In genomic region chr21:25555492-25555891, GRCh38 we compare ENCODE assay signal across 28 cellular contexts. TPM values are rescaled to one million over a fixed set of nuclear protein-coding genes. Genes with fewer than 3 reads are reported as not detected.
DNase-seq lines count a peak whose midpoint lies in the region; ATAC-seq, FAIRE-seq and TF ChIP-seq lines count a peak whose summit lies in the region.
"Had no signal": no experiment of that assay in that cellular context is flagged by ENCODE, and none has a peak within 500 bp of the region (broad histone marks: within the 10 kb centered on the region; RNA-seq: fewer than 3 reads in every experiment).

No MANE protein-coding gene starts in this region.

- H3K79me1 ChIP-seq in neuronal stem cell (ENCODE audit: low read depth, low read length) = no peaks in the 10 kb centered on the region

- H3K4me3 Mint-ChIP-seq in activated T-cell treated with anti-CD3 and anti-CD28 coated beads, Interleukin-2, amount 50 U/mL, for 24 hours = peak overlapping the region; percentile 38
- H3K4me3 Mint-ChIP-seq in natural killer cell treated with Interleukin-12 subunit alpha and Interleukin-12 subunit beta and Interleukin-15 and Interleukin-18, amount 100 ng/mL, for 72 hours = peak overlapping the region; percentile 52
- H3K4me3 Mint-ChIP-seq in natural killer cell (no peak overlapping the region), astrocyte (ENCODE audit: unreplicated experiment) (no peak overlapping the region)
- H3K4me3 Mint-ChIP-seq: CD4-positive, alpha-beta memory T cell; HFFc6 had no signal

- FAIRE-seq in astrocyte (lab: Jason Lieb, UNC) = no peak
- FAIRE-seq: GM12878, HTR-8/SVneo, K562 had no signal

- H3K14ac ChIP-seq in neuronal stem cell (ENCODE audit: low read length) = no peak overlapping the region

- peaks cover 10% of the 10 kb centered on the region for H3K36me3 Mint-ChIP-seq in activated T-cell treated with anti-CD3 and anti-CD28 coated beads, Interleukin-2, amount 50 U/mL, for 24 hours (ENCODE audit: low read depth)
- H3K36me3 Mint-ChIP-seq in natural killer cell treated with Interleukin-12 subunit alpha and Interleukin-12 subunit beta and Interleukin-15 and Interleukin-18, amount 100 ng/mL, for 72 hours = peaks cover 11% of the 10 kb centered on the region
- H3K36me3 Mint-ChIP-seq in natural killer cell (no peaks in the 10 kb centered on the region), astrocyte (ENCODE audit: low read depth, unreplicated experiment) (peaks cover 2% of the 10 kb centered on the region)
- H3K36me3 Mint-ChIP-seq: CD4-positive, alpha-beta memory T cell had no signal

- no peak overlapping the region for H3K4ac ChIP-seq in neuronal stem cell (ENCODE audit: low read length)

- no peak overlapping the region for H2AK5ac ChIP-seq in neuronal stem cell (ENCODE audit: low read depth, low read length)

- no peak overlapping the region for H2BK120ac ChIP-seq in neuronal stem cell (ENCODE audit: low read depth, low read length)

- no peak for ATAC-seq in natural killer cell treated with Interleukin-12 subunit alpha and Interleukin-12 subunit beta and Interleukin-15 and Interleukin-18, amount 100 ng/mL, for 72 hours
- ATAC-seq in natural killer cell (no peak), HG03196 (IDR thresholded peaks at IDR 0.05; ENCODE audit: unreplicated experiment) (no peak)
- ATAC-seq: GM12878, K562 had no signal

- no peak for TF ChIP-seq CTCF in natural killer cell (IDR thresholded peaks at IDR 0.05)
- no peak for TF ChIP-seq CTCF in astrocyte (IDR thresholded peaks at IDR 0.05; ENCODE audit: insufficient read depth, low read depth, low read length)

- H3K23ac ChIP-seq in neuronal stem cell (ENCODE audit: low read depth, low read length, poor library complexity) = no peak overlapping the region

- H3K4me2 ChIP-seq in astrocyte (ENCODE audit: low read length) (no peak overlapping the region), neuronal stem cell (ENCODE audit: insufficient read depth, low read length, poor library complexity, severe bottlenecking) (no peak overlapping the region)

- no peaks in the 10 kb centered on the region for H3K27me3 Mint-ChIP-seq in activated T-cell treated with anti-CD3 and anti-CD28 coated beads, Interleukin-2, amount 50 U/mL, for 24 hours
- no peaks in the 10 kb centered on the region for H3K27me3 Mint-ChIP-seq in natural killer cell treated with Interleukin-12 subunit alpha and Interleukin-12 subunit beta and Interleukin-15 and Interleukin-18, amount 100 ng/mL, for 72 hours
- H3K27me3 Mint-ChIP-seq in natural killer cell (ENCODE audit: low read depth in 2 of 2) (peaks cover 7 to 11% of the 10 kb centered on the region in 2 donors), astrocyte (ENCODE audit: low read depth, unreplicated experiment) (no peaks in the 10 kb centered on the region)
- H3K27me3 Mint-ChIP-seq: CD4-positive, alpha-beta memory T cell had no signal

- H2BK5ac ChIP-seq in neuronal stem cell (ENCODE audit: low read length) = no peak overlapping the region

- H4K8ac ChIP-seq in neuronal stem cell (ENCODE audit: low read depth, low read length) = no peak overlapping the region

- H3K27ac ChIP-seq in astrocyte (ENCODE audit: low read depth, low read length) (no peak overlapping the region), neuronal stem cell (replicated peaks; ENCODE audit: low read length) (no peak overlapping the region)

- peak overlapping the region; percentile 91 for H3K27ac Mint-ChIP-seq in activated T-cell treated with anti-CD3 and anti-CD28 coated beads, Interleukin-2, amount 50 U/mL, for 24 hours
- H3K27ac Mint-ChIP-seq in natural killer cell treated with Interleukin-12 subunit alpha and Interleukin-12 subunit beta and Interleukin-15 and Interleukin-18, amount 100 ng/mL, for 72 hours = peak overlapping the region in 1 of 2 donors; percentile 40
- H3K27ac Mint-ChIP-seq in natural killer cell = no peak overlapping the region
- H3K27ac Mint-ChIP-seq in astrocyte (ENCODE audit: unreplicated experiment) = peak overlapping the region; percentile 48
- H3K27ac Mint-ChIP-seq: CD4-positive, alpha-beta memory T cell; HFFc6 had no signal

- H3K4me3 ChIP-seq in astrocyte (ENCODE audit: insufficient read depth, low read depth, low read length) (no peak overlapping the region), neuronal stem cell (ENCODE audit: low read length in 2 of 2) (no peak overlapping the region)
- H3K4me3 ChIP-seq: GM12878, HAP-1, K562 had no signal

- H3K79me2 ChIP-seq in astrocyte (ENCODE audit: insufficient read depth, low read length) = no peaks in the 10 kb centered on the region

- no peak overlapping the region for H4K91ac ChIP-seq in neuronal stem cell (ENCODE audit: low read depth, low read length, poor library complexity)

- H2BK12ac ChIP-seq in neuronal stem cell (ENCODE audit: low read length) = no peak overlapping the region

- H3K36me3 ChIP-seq in astrocyte (ENCODE audit: insufficient read depth, low read length) (no peaks in the 10 kb centered on the region), neuronal stem cell (replicated peaks in 1 of 2; ENCODE audit: control insufficient read depth in 2 of 2, insufficient read depth in 2 of 2, low read length in 2 of 2) (peaks cover 0 to 3% of the 10 kb centered on the region in 2 donors)
- H3K36me3 ChIP-seq: HAP-1 had no signal

- H3K27me3 ChIP-seq in astrocyte (ENCODE audit: insufficient read depth, low read length) = no peaks in the 10 kb centered on the region
- no peaks in the 10 kb centered on the region for H3K27me3 ChIP-seq in neuronal stem cell (ENCODE audit: control insufficient read depth in 3 of 3, insufficient read depth in 3 of 3, low read depth in 1 of 3, low read length in 3 of 3)

- intact Hi-C loops in natural killer cell (cut with micrococcal nuclease) = no loop called here

- no peak overlapping the region for H3K18ac ChIP-seq in neuronal stem cell (ENCODE audit: low read length)

- H3K4me1 Mint-ChIP-seq in activated T-cell treated with anti-CD3 and anti-CD28 coated beads, Interleukin-2, amount 50 U/mL, for 24 hours (ENCODE audit: low read depth) = peaks cover 74% of the 10 kb centered on the region
- peaks cover 32 to 57% of the 10 kb centered on the region in 2 donors for H3K4me1 Mint-ChIP-seq in natural killer cell treated with Interleukin-12 subunit alpha and Interleukin-12 subunit beta and Interleukin-15 and Interleukin-18, amount 100 ng/mL, for 72 hours (ENCODE audit: low read depth in 2 of 2)
- peaks cover 8 to 9% of the 10 kb centered on the region in 2 donors for H3K4me1 Mint-ChIP-seq in natural killer cell
- peaks cover 9% of the 10 kb centered on the region for H3K4me1 Mint-ChIP-seq in astrocyte (ENCODE audit: low read depth, unreplicated experiment)

- H4K20me1 ChIP-seq in astrocyte (ENCODE audit: insufficient read depth, low read length) = no peaks in the 10 kb centered on the region

- H3K9me3 ChIP-seq in astrocyte (ENCODE audit: insufficient read depth, low read depth, low read length) (no peaks in the 10 kb centered on the region), neuronal stem cell (replicated peaks in 1 of 2; ENCODE audit: control insufficient read depth in 2 of 2, insufficient read depth in 1 of 2, low read depth in 1 of 2, low read length in 2 of 2) (no peaks in the 10 kb centered on the region)
- H3K9me3 ChIP-seq: HAP-1 had no signal

- no peak overlapping the region for H2AFZ ChIP-seq in astrocyte (ENCODE audit: low read depth, low read length)
- H2AFZ ChIP-seq in neuronal stem cell (ENCODE audit: low read length) = no peak overlapping the region

- H2BK15ac ChIP-seq in neuronal stem cell (ENCODE audit: low read length) = no peak overlapping the region

- peaks cover 4% of the 10 kb centered on the region for H3K9me3 Mint-ChIP-seq in activated T-cell treated with anti-CD3 and anti-CD28 coated beads, Interleukin-2, amount 50 U/mL, for 24 hours
- no peaks in the 10 kb centered on the region for H3K9me3 Mint-ChIP-seq in natural killer cell treated with Interleukin-12 subunit alpha and Interleukin-12 subunit beta and Interleukin-15 and Interleukin-18, amount 100 ng/mL, for 72 hours
- H3K9me3 Mint-ChIP-seq in natural killer cell = no peaks in the 10 kb centered on the region
- peaks cover 3% of the 10 kb centered on the region for H3K9me3 Mint-ChIP-seq in astrocyte (ENCODE audit: unreplicated experiment)
- H3K9me3 Mint-ChIP-seq: HFFc6 had no signal

- H3K4me1 ChIP-seq in astrocyte (ENCODE audit: insufficient read depth, low read length) = no peaks in the 10 kb centered on the region
- H3K4me1 ChIP-seq in neuronal stem cell (ENCODE audit: control insufficient read depth in 2 of 2, insufficient read depth in 1 of 2, low read depth in 1 of 2, low read length in 2 of 2) = no peaks in the 10 kb centered on the region

- H3K9ac ChIP-seq in astrocyte (ENCODE audit: low read length) = no peak overlapping the region
- no peak overlapping the region for H3K9ac ChIP-seq in neuronal stem cell (ENCODE audit: low read depth, low read length, poor library complexity)

- no peak for DNase-seq in activated T-cell treated with anti-CD3 and anti-CD28 coated beads, Interleukin-2, amount 50 U/mL, for 24 hours
- no peak for DNase-seq in activated T-cell treated with anti-CD3 and anti-CD28 coated beads, Interleukin-2, amount 50 U/mL, for 48 hours
- no peak for DNase-seq in natural killer cell treated with Interleukin-12 subunit alpha and Interleukin-12 subunit beta and Interleukin-15 and Interleukin-18, amount 100 ng/mL, for 72 hours (ENCODE audit: low spot score)
- no peak for DNase-seq in natural killer cell
- no peak for DNase-seq in astrocyte (ENCODE audit: low read depth)
- no peak for DNase-seq in neuronal stem cell (ENCODE audit: low spot score)
- DNase-seq: C1 segment of cervical spinal cord; CD4-positive, alpha-beta memory T cell; COR-L47; DMS79; GDM1; GOT3; Kasumi-1; NCI-H1092 treated with DMSO at 0.1 percent for 48 hours; NCI-H1436; NCI-H187; NCI-H2081 treated with DMSO at 0.1 percent for 48 hours; NCI-H2171; NCI-H510A; NCI-H69; Right ventricle myocardium superior; RPMI8226 had no signal

RNA-seq across cellular contexts. Expression of gene MRPL39, which starts 51.8 kb away (rescaled TPM):
- 10 to 100 TPM; 40.6 to 46.1 TPM for total RNA-seq in natural killer cell treated with Interleukin-12 subunit alpha and Interleukin-12 subunit beta and Interleukin-15 and Interleukin-18, amount 100 ng/mL, for 72 hours
- total RNA-seq in natural killer cell = 10 to 100 TPM; 10.8 to 12.8 (median 10.8) TPM
- 29.6 and 32.5 TPM in 2 replicates for total RNA-seq in astrocyte
- 41.9 TPM for polyA plus RNA-seq in neuronal stem cell (2013, experiment 1 of 2)
- 42.4 TPM for polyA plus RNA-seq in neuronal stem cell (2013, experiment 2 of 2)

Comparison
In these comparisons a context has a peak if more than half of its experiments do, and no peak if none do; other contexts are left out.
1. H3K4me3 Mint-ChIP-seq: peak in activated T-cell treated with anti-CD3 and anti-CD28 coated beads, Interleukin-2, amount 50 U/mL, for 24 hours (single experiment) and natural killer cell treated with Interleukin-12 subunit alpha and Interleukin-12 subunit beta and Interleukin-15 and Interleukin-18, amount 100 ng/mL, for 72 hours (single experiment); none in natural killer cell (single experiment) and astrocyte (single experiment).
2. H3K27ac Mint-ChIP-seq: peak in activated T-cell treated with anti-CD3 and anti-CD28 coated beads, Interleukin-2, amount 50 U/mL, for 24 hours (single experiment) and astrocyte (single experiment); none in natural killer cell (0 of 2).